ENCODE assay signal across 8 cellular contexts in genomic region chr3:4302747-4303146, GRCh38. TPM values are rescaled to one million over a fixed set of nuclear protein-coding genes. Genes with fewer than 3 reads are reported as not detected.
DNase-seq lines count a peak whose midpoint lies in the region; ATAC-seq, FAIRE-seq and TF ChIP-seq lines count a peak whose summit lies in the region.

No MANE protein-coding gene starts in this region.

- intact Hi-C loops in heart right ventricle (cut with DNase I) (loop anchor here in 1 of 10 donors (10.0 kb wide), 1 partner anchor 1178 kb away; the partner anchor contains the start of gene TRNT1), cardiac septum (cut with DNase I) (no loop called here), right lobe of liver (cut with DNase I) (no loop called here), upper lobe of right lung (cut with DNase I) (no loop called here), posterior vena cava (cut with DNase I) (no loop called here)

- WGBS in heart right ventricle, 2 donors: 40 to 59% methylated on average over 11 of the region's 11 CpGs
- WGBS in right lobe of liver (ENCODE audit: insufficient coverage, low coverage, low lambda C conversion rate, missing lambda C conversion rate): 57% methylated on average over 8 of the region's 11 CpGs

- H3K27ac ChIP-seq in heart right ventricle (peak overlapping the region in 9 of 10 donors; percentile 88 to 97 (median 93)), astrocyte (ENCODE audit: low read depth, low read length) (peak overlapping the region; percentile 92), right lobe of liver (peak overlapping the region in 1 of 3 donors; percentile 92), upper lobe of right lung (peak overlapping the region; percentile 92)

- H3K27me3 Mint-ChIP-seq in astrocyte (ENCODE audit: low read depth, unreplicated experiment): no peaks in the 10 kb centered on the region

- no peaks in the 10 kb centered on the region for H3K27me3 ChIP-seq in heart right ventricle
- H3K27me3 ChIP-seq in astrocyte (ENCODE audit: insufficient read depth, low read length): no peaks in the 10 kb centered on the region
- H3K27me3 ChIP-seq in right lobe of liver: no peaks in the 10 kb centered on the region
- no peaks in the 10 kb centered on the region for H3K27me3 ChIP-seq in upper lobe of right lung

- peaks cover 12% of the 10 kb centered on the region for H3K79me2 ChIP-seq in astrocyte (ENCODE audit: insufficient read depth, low read length)

- H3K36me3 ChIP-seq in heart right ventricle (no peaks in the 10 kb centered on the region), astrocyte (ENCODE audit: insufficient read depth, low read length) (no peaks in the 10 kb centered on the region), right lobe of liver (no peaks in the 10 kb centered on the region), upper lobe of right lung (no peaks in the 10 kb centered on the region)

- TF ChIP-seq CTCF in heart right ventricle (IDR thresholded peaks at IDR 0.05) (no peak), astrocyte (IDR thresholded peaks at IDR 0.05; ENCODE audit: insufficient read depth, low read depth, low read length) (no peak), right lobe of liver (IDR thresholded peaks at IDR 0.05) (no peak), upper lobe of right lung (IDR thresholded peaks at IDR 0.05) (no peak)

- no peak for DNase-seq in heart right ventricle
- no peak for DNase-seq in cardiac septum (ENCODE audit: low spot score)
- no peak for DNase-seq in astrocyte (ENCODE audit: low read depth)
- DNase-seq in right lobe of liver: peak in 1 of 3 donors; percentile 47
- no peak for DNase-seq in upper lobe of right lung
- DNase-seq in Kasumi-1 (lab: John Stamatoyannopoulos, UW): no peak
- DNase-seq in posterior vena cava (ENCODE audit: low spot score): no peak

- H3K36me3 Mint-ChIP-seq in astrocyte (ENCODE audit: low read depth, unreplicated experiment): peaks cover 4% of the 10 kb centered on the region

- no peaks in the 10 kb centered on the region for H3K9me3 ChIP-seq in heart right ventricle
- H3K9me3 ChIP-seq in astrocyte (ENCODE audit: insufficient read depth, low read depth, low read length): no peaks in the 10 kb centered on the region
- H3K9me3 ChIP-seq in right lobe of liver: no peaks in the 10 kb centered on the region
- no peaks in the 10 kb centered on the region for H3K9me3 ChIP-seq in upper lobe of right lung

- H3K9ac ChIP-seq in astrocyte (ENCODE audit: low read length): peak overlapping the region; percentile 93

- peak overlapping the region; percentile 98 for H3K4me2 ChIP-seq in astrocyte (ENCODE audit: low read length)

- no peak for FAIRE-seq in astrocyte (lab: Jason Lieb, UNC)

- ATAC-seq in heart right ventricle (peak in 3 of 8 donors; percentile 1 to 4 (median 1)), right lobe of liver (no peak), upper lobe of right lung (no peak), HG03432 (IDR thresholded peaks at IDR 0.05; ENCODE audit: unreplicated experiment) (no peak)

- H2AFZ ChIP-seq in astrocyte (ENCODE audit: low read depth, low read length): peak overlapping the region; percentile 95

- H3K4me3 Mint-ChIP-seq in astrocyte (ENCODE audit: unreplicated experiment): peak overlapping the region; percentile 95

- H3K4me3 ChIP-seq in heart right ventricle (peak overlapping the region; percentile 44 to 82 (median 73)), astrocyte (ENCODE audit: insufficient read depth, low read depth, low read length) (peak overlapping the region; percentile 85), right lobe of liver (peak overlapping the region in 2 of 3 donors; percentile 74 to 87), upper lobe of right lung (peak overlapping the region; percentile 78)

- no peaks in the 10 kb centered on the region for H4K20me1 ChIP-seq in astrocyte (ENCODE audit: insufficient read depth, low read length)

- H3K9me3 Mint-ChIP-seq in astrocyte (ENCODE audit: unreplicated experiment): no peaks in the 10 kb centered on the region

- no peak overlapping the region for H3K27ac Mint-ChIP-seq in astrocyte (ENCODE audit: unreplicated experiment)

- H3K4me1 ChIP-seq in heart right ventricle (peaks cover 0 to 46% (median 37%) of the 10 kb centered on the region in 9 donors), astrocyte (ENCODE audit: insufficient read depth, low read length) (peaks cover 4% of the 10 kb centered on the region), right lobe of liver (peaks cover 0 to 24% (median 3%) of the 10 kb centered on the region in 4 donors), upper lobe of right lung (peaks cover 26% of the 10 kb centered on the region)

- no peaks in the 10 kb centered on the region for H3K4me1 Mint-ChIP-seq in astrocyte (ENCODE audit: low read depth, unreplicated experiment)

- TF ChIP-seq POLR2A in right lobe of liver (IDR thresholded peaks at IDR 0.05): no peak

RNA-seq across cellular contexts. Expression of gene SETMAR, which starts 0.4 kb away (rescaled TPM):
- total RNA-seq in heart right ventricle (10 to 100 TPM; 11.2 to 16.8 (median 12.7) TPM), cardiac septum (15.8 TPM), astrocyte (8.4 and 10.9 TPM in 2 replicates), right lobe of liver (1 to 10 TPM; 5.7 to 8.9 (median 7.0) TPM), upper lobe of right lung (16.6 TPM), posterior vena cava (10 to 100 TPM; 20.7 to 25.8 TPM)
- 10 to 100 TPM in 1 of 2 donors, 1 to 10 TPM in 1; 6.0 to 30.2 TPM for polyA plus RNA-seq in heart right ventricle
